ENCODE assay signal across 28 cellular contexts in genomic region chr5:178349147-178349527, GRCh38.
"Had no signal": no experiment of that assay in that cellular context is flagged by ENCODE, and none has a peak within 500 bp of the region (broad histone marks: within the 10 kb centered on the region; RNA-seq: fewer than 3 reads in every experiment).

No MANE protein-coding gene starts in this region.

- FAIRE-seq: bronchial epithelial cell, colon, islet of Langerhans had no signal

- H3K9me3 ChIP-seq: esophagus muscularis mucosa, heart left ventricle, left ventricle myocardium inferior, neutrophil, ovary, right atrium auricular region, stomach, thyroid gland had no signal

- DNase-seq: activated CD4-positive, alpha-beta T cell treated with anti-CD3 and anti-CD28 coated beads for 4 hours; activated CD4-positive, alpha-beta T cell treated with anti-CD3 and anti-CD28 coated beads, Interleukin-2, amount 50 U/mL, for 4 hours; activated CD4-positive, CD25-positive, alpha-beta regulatory T cell; activated naive CD4-positive, alpha-beta T cell; activated T-cell treated with anti-CD3 and anti-CD28 coated beads for 4 hours; activated T-cell treated with anti-CD3 and anti-CD28 coated beads, Interleukin-2, amount 50 U/mL, for 72 hours; dermis blood vessel endothelial cell; effector CD4-positive, alpha-beta T cell; foreskin keratinocyte; left ventricle myocardium inferior; naive B cell; ovary; stimulated activated CD4-positive, alpha-beta T cell treated with anti-CD3 and anti-CD28 coated beads, Interleukin-15, amount 100 ng/mL, for 24 hours; stimulated activated CD4-positive, alpha-beta T cell treated with anti-CD3 and anti-CD28 coated beads, Interleukin-2, amount 100 ng/mL, for 24 hours; stimulated activated naive B cell treated with anti-CD40 and anti-IgM and Interleukin-4, amounts not matched to agents 10 μg/mL and 1 μg/mL and 100 μg/mL, for 72 hours; stomach; T-helper 1 cell; thyroid gland had no signal

- H3K4me3 Mint-ChIP-seq: activated T-cell treated with anti-CD3 and anti-CD28 coated beads, Interleukin-2, amount 50 U/mL, for 72 hours; central memory CD8-positive, alpha-beta T cell; naive B cell; stimulated activated naive B cell treated with anti-CD40 and anti-IgM and Interleukin-4, amounts not matched to agents 10 μg/mL and 1 μg/mL and 100 μg/mL, for 72 hours; T-helper 2 cell treated with Interferon-gamma antibody and Interleukin-4, amounts not matched to agents 5 μg/mL and 100 μg/mL, for 36 hours had no signal

- H3K36me3 ChIP-seq: esophagus muscularis mucosa, heart left ventricle, left ventricle myocardium inferior, neutrophil, ovary, right atrium auricular region, stomach, thyroid gland had no signal

- H3K27ac Mint-ChIP-seq: activated naive CD4-positive, alpha-beta T cell treated with anti-CD3 and anti-CD28 coated beads, Interleukin-2, amount 50 U/mL, for 72 hours; activated T-cell treated with anti-CD3 and anti-CD28 coated beads, Interleukin-2, amount 50 U/mL, for 72 hours; stimulated activated naive B cell treated with anti-CD40 and anti-IgM and Interleukin-4, amounts not matched to agents 10 μg/mL and 1 μg/mL and 100 μg/mL, for 72 hours; T-helper 2 cell treated with Interferon-gamma antibody and Interleukin-4, amounts not matched to agents 5 μg/mL and 100 μg/mL, for 36 hours had no signal

- H3K4me1 Mint-ChIP-seq: central memory CD8-positive, alpha-beta T cell; naive B cell; stimulated activated naive B cell treated with anti-CD40 and anti-IgM and Interleukin-4, amounts not matched to agents 10 μg/mL and 1 μg/mL and 100 μg/mL, for 72 hours had no signal

- H3K4me1 ChIP-seq: esophagus muscularis mucosa, foreskin keratinocyte, left ventricle myocardium inferior, right atrium auricular region, stomach had no signal

- H3K36me3 Mint-ChIP-seq: activated naive CD4-positive, alpha-beta T cell treated with anti-CD3 and anti-CD28 coated beads, Interleukin-2, amount 50 U/mL, for 72 hours; naive B cell; stimulated activated naive B cell treated with anti-CD40 and anti-IgM and Interleukin-4, amounts not matched to agents 10 μg/mL and 1 μg/mL and 100 μg/mL, for 72 hours had no signal

- H3K27me3 ChIP-seq: foreskin keratinocyte, neutrophil, ovary, right atrium auricular region, thyroid gland had no signal

- H3K27ac ChIP-seq: esophagus muscularis mucosa, foreskin keratinocyte, heart left ventricle, left ventricle myocardium inferior, neutrophil, ovary, right atrium auricular region, stomach, thyroid gland had no signal

- H3K4me3 ChIP-seq: esophagus muscularis mucosa, heart left ventricle, left ventricle myocardium inferior, ovary, right atrium auricular region, stomach, thyroid gland had no signal

- ATAC-seq: activated naive CD4-positive, alpha-beta T cell treated with anti-CD3 and anti-CD28 coated beads, Interleukin-2, amount 50 U/mL, for 72 hours; activated T-cell treated with anti-CD3 and anti-CD28 coated beads, Interleukin-2, amount 50 U/mL, for 72 hours; foreskin keratinocyte; heart left ventricle; stimulated activated naive B cell treated with anti-CD40 and anti-IgM and Interleukin-4, amounts not matched to agents 10 μg/mL and 1 μg/mL and 100 μg/mL, for 72 hours had no signal

- H3K9me3 Mint-ChIP-seq: activated naive CD4-positive, alpha-beta T cell treated with anti-CD3 and anti-CD28 coated beads, Interleukin-2, amount 50 U/mL, for 72 hours; activated T-cell treated with anti-CD3 and anti-CD28 coated beads, Interleukin-2, amount 50 U/mL, for 72 hours; central memory CD8-positive, alpha-beta T cell; naive B cell; stimulated activated naive B cell treated with anti-CD40 and anti-IgM and Interleukin-4, amounts not matched to agents 10 μg/mL and 1 μg/mL and 100 μg/mL, for 72 hours; T-helper 2 cell treated with Interferon-gamma antibody and Interleukin-4, amounts not matched to agents 5 μg/mL and 100 μg/mL, for 36 hours had no signal
